ENCODE assay signal across 20 cellular contexts in genomic region chr10:34705563-34705962, GRCh38.
DNase-seq lines count a peak whose midpoint lies in the region; ATAC-seq, FAIRE-seq and TF ChIP-seq lines count a peak whose summit lies in the region.
"Had no signal": no experiment of that assay in that cellular context is flagged by ENCODE, and none has a peak within 500 bp of the region (broad histone marks: within the 10 kb centered on the region; RNA-seq: fewer than 3 reads in every experiment).

No MANE protein-coding gene starts in this region.

- intact Hi-C loops in right cardiac atrium (cut with DNase I), result no loop called here

- H3K27me3 Mint-ChIP-seq in endodermal cell (ENCODE audit: insufficient read depth), result no peaks in the 10 kb centered on the region
- no peaks in the 10 kb centered on the region for H3K27me3 Mint-ChIP-seq in type B pancreatic cell
- H3K27me3 Mint-ChIP-seq: B cell had no signal

- no peaks in the 10 kb centered on the region for H3K27me3 ChIP-seq in cardiac muscle cell
- H3K27me3 ChIP-seq in right cardiac atrium (ENCODE audit: control insufficient read depth, insufficient read depth), result no peaks in the 10 kb centered on the region
- H3K27me3 ChIP-seq in endodermal cell (ENCODE audit: control insufficient read depth, insufficient read depth, low read length, poor library complexity, severe bottlenecking), result no peaks in the 10 kb centered on the region

- H3K36me3 ChIP-seq in cardiac muscle cell (no peaks in the 10 kb centered on the region), endodermal cell (ENCODE audit: control insufficient read depth, insufficient read depth, low read length) (no peaks in the 10 kb centered on the region)

- H3K27ac Mint-ChIP-seq in endodermal cell (no peak overlapping the region), type B pancreatic cell (peak overlapping the region; percentile 28)
- H3K27ac Mint-ChIP-seq: activated CD4-positive, alpha-beta T cell treated with anti-CD3 and anti-CD28 coated beads, Interleukin-2, amount 10 ng/mL, durations not matched to agents 7 days and 5 days; B cell had no signal

- H3K36me3 Mint-ChIP-seq in endodermal cell (ENCODE audit: low read depth), result no peaks in the 10 kb centered on the region
- H3K36me3 Mint-ChIP-seq in type B pancreatic cell, result no peaks in the 10 kb centered on the region

- H3K9ac ChIP-seq in endodermal cell (ENCODE audit: extremely low read depth, low read length, poor library complexity, severe bottlenecking), result no peak overlapping the region
- H3K9ac ChIP-seq: parathyroid adenoma had no signal

- FAIRE-seq in HTR-8/SVneo (lab: Jason Lieb, UNC), result peak; percentile 85

- TF ChIP-seq CTCF in cardiac muscle cell (IDR thresholded peaks at IDR 0.05; ENCODE audit: low read depth, low read length) (no peak), endodermal cell (conservative IDR thresholded peaks at IDR 0.05) (no peak), type B pancreatic cell (conservative IDR thresholded peaks at IDR 0.05) (no peak)

- peaks cover 3% of the 10 kb centered on the region for H3K9me3 Mint-ChIP-seq in endodermal cell
- peaks cover 3% of the 10 kb centered on the region for H3K9me3 Mint-ChIP-seq in type B pancreatic cell
- H3K9me3 Mint-ChIP-seq: activated CD4-positive, alpha-beta T cell treated with anti-CD3 and anti-CD28 coated beads, Interleukin-2, amount 10 ng/mL, durations not matched to agents 7 days and 5 days had no signal

- H3K4me1 ChIP-seq in cardiac muscle cell (ENCODE audit: low read depth), result peaks cover 23% of the 10 kb centered on the region
- H3K4me1 ChIP-seq in right cardiac atrium (ENCODE audit: control insufficient read depth, insufficient read depth, low read length), result peaks cover 16% of the 10 kb centered on the region
- peaks cover 7% of the 10 kb centered on the region for H3K4me1 ChIP-seq in endodermal cell (ENCODE audit: control insufficient read depth, insufficient read depth, low read length)

- H3K4me3 ChIP-seq in cardiac muscle cell, result no peak overlapping the region
- no peak overlapping the region for H3K4me3 ChIP-seq in right cardiac atrium (ENCODE audit: low read length)
- no peak overlapping the region for H3K4me3 ChIP-seq in endodermal cell (ENCODE audit: low read length)

- H3K4me1 Mint-ChIP-seq in endodermal cell (peaks cover 42% of the 10 kb centered on the region), type B pancreatic cell (ENCODE audit: unreplicated experiment) (peaks cover 53% of the 10 kb centered on the region)
- H3K4me1 Mint-ChIP-seq: B cell had no signal

- H3K4me3 Mint-ChIP-seq in endodermal cell (no peak overlapping the region), type B pancreatic cell (no peak overlapping the region)
- H3K4me3 Mint-ChIP-seq: activated CD4-positive, alpha-beta T cell treated with anti-CD3 and anti-CD28 coated beads, Interleukin-2, amount 10 ng/mL, durations not matched to agents 7 days and 5 days; B cell had no signal

- DNase-seq in cardiac muscle cell (ENCODE audit: low read depth in 1 of 2, low spot score in 1 of 2) (no peak), right cardiac atrium (no peak), HTR-8/SVneo (ENCODE audit: insufficient read length, low spot score) (no peak), endodermal cell (peak; percentile 9), type B pancreatic cell (ENCODE audit: extremely low spot score, unreplicated experiment) (no peak), NCI-H446 (lab: John Stamatoyannopoulos, UW) (no peak)
- no peak for DNase-seq in activated CD4-positive, alpha-beta T cell treated with anti-CD3 and anti-CD28 coated beads for 4 hours
- DNase-seq: activated CD4-positive, alpha-beta T cell treated with anti-CD3 and anti-CD28 coated beads, Interleukin-2, amount 10 ng/mL, durations not matched to agents 7 days and 5 days; activated CD8-positive, alpha-beta memory T cell treated with anti-CD3 and anti-CD28 coated beads, Interleukin-2, amount 50 U/mL, for 48 hours; activated gamma-delta T cell; amniotic stem cell; NCI-H146; NCI-H82; stimulated activated CD4-positive, alpha-beta T cell treated with anti-CD3 and anti-CD28 coated beads, Interleukin-2, amount 100 ng/mL, for 48 hours; substantia nigra had no signal

- 48% methylated on average over 1 of the region's 1 CpG for WGBS in right cardiac atrium
- WGBS in endodermal cell (ENCODE audit: insufficient coverage in 1 of 2, insufficient read length in 1 of 2), 2 experiments, result 79% methylated on average over 1 of the region's 1 CpG; no CpG with 5 or more reads in 1 of the 2 experiments

- H3K9me3 ChIP-seq in cardiac muscle cell (ENCODE audit: low read depth) (no peaks in the 10 kb centered on the region), right cardiac atrium (ENCODE audit: control insufficient read depth, low read length) (no peaks in the 10 kb centered on the region), endodermal cell (ENCODE audit: control insufficient read depth, low read length) (no peaks in the 10 kb centered on the region)

- H3K27ac ChIP-seq in cardiac muscle cell (peak overlapping the region; percentile 13), right cardiac atrium (ENCODE audit: low read length) (no peak overlapping the region), endodermal cell (ENCODE audit: low read depth, low read length) (no peak overlapping the region)
- H3K27ac ChIP-seq: 22Rv1, parathyroid adenoma had no signal

- ATAC-seq in right cardiac atrium (no peak), GM18519 (IDR thresholded peaks at IDR 0.05; ENCODE audit: low FRiP score, unreplicated experiment) (no peak)
- ATAC-seq: esophagus mucosa had no signal
